ENCODE assay signal across 28 cellular contexts in genomic region chr21:31330144-31330483, GRCh38.
"Had no signal": no experiment of that assay in that cellular context is flagged by ENCODE, and none has a peak within 500 bp of the region (broad histone marks: within the 10 kb centered on the region; RNA-seq: fewer than 3 reads in every experiment).

No MANE protein-coding gene starts in this region.

- H3K36me3 Mint-ChIP-seq: stimulated activated effector memory CD8-positive, alpha-beta T cell treated with anti-CD3 and anti-CD28 coated beads, Interleukin-12 subunit alpha, Interleukin-12 subunit beta, amount 100 ng/mL, for 72 hours; stimulated activated memory B cell treated with anti-CD40 and anti-IgM and Interleukin-4, amounts not matched to agents 10 μg/mL and 1 μg/mL and 100 μg/mL, for 72 hours had no signal

- H3K4me3 ChIP-seq: stomach, suprapubic skin, testis, thoracic aorta, thyroid gland, tibial artery, tibial nerve, transverse colon, upper lobe of left lung, upper lobe of right lung, uterus, vagina had no signal

- H3K27ac ChIP-seq: stomach, suprapubic skin, testis, thoracic aorta, thyroid gland, tibial artery, tibial nerve, transverse colon, upper lobe of left lung, upper lobe of right lung, uterus, vagina had no signal

- H3K27me3 Mint-ChIP-seq: stimulated activated naive B cell treated with anti-CD40 and anti-IgM and Interleukin-4, amounts not matched to agents 10 μg/mL and 1 μg/mL and 100 μg/mL, for 72 hours; stimulated activated naive CD8-positive, alpha-beta T cell treated with anti-CD3 and anti-CD28 coated beads, Interleukin-15, amount 100 ng/mL, for 72 hours; stimulated activated naive CD8-positive, alpha-beta T cell treated with anti-CD3 and anti-CD28 coated beads, Interleukin-15, Interleukin-2, amounts not matched to agents 100 ng/mL and 50 ng/mL, for 24 hours; type B pancreatic cell had no signal

- H3K4me1 ChIP-seq: testis, thyroid gland, tibial artery, tibial nerve, transverse colon, upper lobe of left lung, upper lobe of right lung, uterus, vagina had no signal

- ATAC-seq: stimulated activated effector memory CD8-positive, alpha-beta T cell treated with anti-CD3 and anti-CD28 coated beads, Interleukin-12 subunit alpha, Interleukin-12 subunit beta, amount 100 ng/mL, for 72 hours; stimulated activated memory B cell treated with anti-CD40 and anti-IgM and Interleukin-4, amounts not matched to agents 10 μg/mL and 1 μg/mL and 100 μg/mL, for 72 hours; stimulated activated naive B cell treated with anti-CD40 and anti-IgM and Interleukin-4, amounts not matched to agents 10 μg/mL and 1 μg/mL and 100 μg/mL, for 72 hours; stimulated activated naive CD8-positive, alpha-beta T cell treated with anti-CD3 and anti-CD28 coated beads, Interleukin-15, amount 100 ng/mL, for 72 hours; stimulated activated naive CD8-positive, alpha-beta T cell treated with anti-CD3 and anti-CD28 coated beads, Interleukin-15, Interleukin-2, amounts not matched to agents 100 U/mL and 50 U/mL, for 24 hours; upper lobe of right lung had no signal

- H3K27me3 ChIP-seq: stomach, suprapubic skin, testis, thyroid gland, tibial artery, tibial nerve, transverse colon, upper lobe of left lung, upper lobe of right lung, uterus, vagina had no signal

- H3K36me3 ChIP-seq: stomach, thoracic aorta, thyroid gland, tibial artery, tibial nerve, transverse colon, upper lobe of left lung, upper lobe of right lung, uterus, vagina had no signal

- H3K9me3 Mint-ChIP-seq: type B pancreatic cell had no signal

- H3K4me3 Mint-ChIP-seq: stimulated activated effector memory CD8-positive, alpha-beta T cell treated with anti-CD3 and anti-CD28 coated beads, Interleukin-12 subunit alpha, Interleukin-12 subunit beta, amount 100 ng/mL, for 72 hours; stimulated activated memory B cell treated with anti-CD40 and anti-IgM and Interleukin-4, amounts not matched to agents 10 μg/mL and 1 μg/mL and 100 μg/mL, for 72 hours; stimulated activated naive B cell treated with anti-CD40 and anti-IgM and Interleukin-4, amounts not matched to agents 10 μg/mL and 1 μg/mL and 100 μg/mL, for 72 hours; stimulated activated naive CD8-positive, alpha-beta T cell treated with anti-CD3 and anti-CD28 coated beads, Interleukin-15, amount 100 ng/mL, for 72 hours; stimulated activated naive CD8-positive, alpha-beta T cell treated with anti-CD3 and anti-CD28 coated beads, Interleukin-15, Interleukin-2, amounts not matched to agents 100 ng/mL and 50 ng/mL, for 24 hours; type B pancreatic cell had no signal

- H3K9me3 ChIP-seq: stomach, suprapubic skin, testis, thyroid gland, transverse colon, upper lobe of right lung, uterus, vagina had no signal

- DNase-seq: stimulated activated CD4-positive, alpha-beta T cell treated with anti-CD3 and anti-CD28 coated beads, Interleukin-2, amount 100 ng/mL, for 48 hours; stimulated activated CD4-positive, alpha-beta T cell treated with anti-CD3 and anti-CD28 coated beads, Interleukin-4, amount 100 ng/mL, for 1 hour; stimulated activated CD4-positive, alpha-beta T cell treated with anti-CD3 and anti-CD28 coated beads, Interleukin-4, amount 100 ng/mL, for 24 hours; stimulated activated CD4-positive, alpha-beta T cell treated with anti-CD3 and anti-CD28 coated beads, Interleukin-4, amount 100 ng/mL, for 4 hours; stimulated activated CD8-positive, alpha-beta memory T cell treated with anti-CD3 and anti-CD28 coated beads, Interleukin-4, amount 100 ng/mL, for 48 hours; stimulated activated naive B cell treated with anti-CD40 and anti-IgM and Interleukin-4, amounts not matched to agents 10 μg/mL and 1 μg/mL and 100 μg/mL, for 72 hours; stimulated activated naive CD4-positive, alpha-beta T cell; stimulated activated naive CD4-positive, alpha-beta T cell treated with Interleukin-2 at 50 U/mL for 16 hours; stimulated activated naive CD8-positive, alpha-beta T cell treated with anti-CD3 and anti-CD28 coated beads, Interleukin-15, amount 100 ng/mL, for 72 hours; stimulated activated naive CD8-positive, alpha-beta T cell treated with anti-CD3 and anti-CD28 coated beads, Interleukin-15, Interleukin-2, amounts not matched to agents 100 U/mL and 50 U/mL, for 24 hours; stomach; substantia nigra; testis; thyroid gland; tibial artery; transverse colon; trophoblast cell; upper lobe of left lung; upper lobe of right lung; uterus had no signal

- H3K27ac Mint-ChIP-seq: stimulated activated effector memory CD8-positive, alpha-beta T cell treated with anti-CD3 and anti-CD28 coated beads, Interleukin-12 subunit alpha, Interleukin-12 subunit beta, amount 100 ng/mL, for 72 hours; stimulated activated memory B cell treated with anti-CD40 and anti-IgM and Interleukin-4, amounts not matched to agents 10 μg/mL and 1 μg/mL and 100 μg/mL, for 72 hours; stimulated activated naive B cell treated with anti-CD40 and anti-IgM and Interleukin-4, amounts not matched to agents 10 μg/mL and 1 μg/mL and 100 μg/mL, for 72 hours; stimulated activated naive CD8-positive, alpha-beta T cell treated with anti-CD3 and anti-CD28 coated beads, Interleukin-15, amount 100 ng/mL, for 72 hours; stimulated activated naive CD8-positive, alpha-beta T cell treated with anti-CD3 and anti-CD28 coated beads, Interleukin-15, Interleukin-2, amounts not matched to agents 100 ng/mL and 50 ng/mL, for 24 hours; type B pancreatic cell had no signal
